ENCODE assay signal across 8 cellular contexts in genomic region chr11:100576044-100577021, GRCh38.
A peak's percentile ranks its signal among the peaks of the same experiment; 100 is the strongest.
DNase-seq lines count a peak whose midpoint lies in the region; ATAC-seq and TF ChIP-seq lines count a peak whose summit lies in the region.

No MANE protein-coding gene starts in this region.

- H3K36me3 Mint-ChIP-seq in activated naive CD8-positive, alpha-beta T cell treated with anti-CD3 and anti-CD28 coated beads, Interleukin-2, amount 50 U/mL, for 24 hours (ENCODE audit: low read depth), result no peaks in the 10 kb centered on the region
- H3K36me3 Mint-ChIP-seq in activated naive CD8-positive, alpha-beta T cell treated with anti-CD3 and anti-CD28 coated beads for 36 hours, result no peaks in the 10 kb centered on the region
- H3K36me3 Mint-ChIP-seq in osteocyte (ENCODE audit: unreplicated experiment), result no peaks in the 10 kb centered on the region
- H3K36me3 Mint-ChIP-seq in CD8-positive, alpha-beta T cell, result no peaks in the 10 kb centered on the region

- H3K4me1 ChIP-seq in HEK293 (ENCODE audit: control insufficient read depth, insufficient read depth, low read length), result no peaks in the 10 kb centered on the region
- no peaks in the 10 kb centered on the region for H3K4me1 ChIP-seq in CD8-positive, alpha-beta T cell (ENCODE audit: insufficient read depth, low read length)

- H3K27ac ChIP-seq in HEK293 (ENCODE audit: extremely low read depth, low read depth, low read length), result no peak overlapping the region
- no peak overlapping the region for H3K27ac ChIP-seq in CD8-positive, alpha-beta T cell (ENCODE audit: low read depth, low read length)

- ATAC-seq in activated naive CD8-positive, alpha-beta T cell treated with anti-CD3 and anti-CD28 coated beads, Interleukin-2, amount 50 U/mL, for 24 hours, result no peak
- ATAC-seq in SK-N-SH treated with all-trans-retinoic acid at 6 μM for 48 hours, result peak; percentile 87
- no peak for ATAC-seq in CD8-positive, alpha-beta T cell

- POLR2A ChIA-PET in HEK293 (lab: Yijun Ruan, JAX), result no interaction called here
- POLR2A ChIA-PET in CD8-positive, alpha-beta T cell (lab: Charles Lee), result no interaction called here

- peak; percentile 3 for DNase-seq in activated naive CD8-positive, alpha-beta T cell treated with anti-CD3 and anti-CD28 coated beads, Interleukin-2, amount 50 U/mL, for 24 hours
- no peak for DNase-seq in activated naive CD8-positive, alpha-beta T cell treated with anti-CD3 and anti-CD28 coated beads for 36 hours
- DNase-seq in MV-4-11 (lab: John Stamatoyannopoulos, UW) (peak; percentile 19), fibroblast of peridontal ligament (ENCODE audit: extremely low read depth) (peak; percentile 83), osteocyte (ENCODE audit: extremely low spot score, unreplicated experiment) (no peak)
- DNase-seq in CD8-positive, alpha-beta T cell, result no peak

- peak; percentile 45; the same call in 1 of the 2 replicates for TF ChIP-seq CTCF in HEK293 (tag by site-specific recombination; IDR thresholded peaks at IDR 0.05)
- TF ChIP-seq CTCF in osteocyte (IDR thresholded peaks at IDR 0.05), result peak; percentile 89
- no peak for TF ChIP-seq CTCF in CD8-positive, alpha-beta T cell (IDR thresholded peaks at IDR 0.05)

- H3K27ac Mint-ChIP-seq in activated naive CD8-positive, alpha-beta T cell treated with anti-CD3 and anti-CD28 coated beads, Interleukin-2, amount 50 U/mL, for 24 hours, result no peak overlapping the region
- no peak overlapping the region for H3K27ac Mint-ChIP-seq in activated naive CD8-positive, alpha-beta T cell treated with anti-CD3 and anti-CD28 coated beads for 36 hours
- H3K27ac Mint-ChIP-seq in osteocyte (ENCODE audit: unreplicated experiment), result no peak overlapping the region
- no peak overlapping the region for H3K27ac Mint-ChIP-seq in CD8-positive, alpha-beta T cell

- no peaks in the 10 kb centered on the region for H3K27me3 ChIP-seq in CD8-positive, alpha-beta T cell (ENCODE audit: insufficient read depth, low read length)

- no peaks in the 10 kb centered on the region for H3K9me3 Mint-ChIP-seq in activated naive CD8-positive, alpha-beta T cell treated with anti-CD3 and anti-CD28 coated beads, Interleukin-2, amount 50 U/mL, for 24 hours
- no peaks in the 10 kb centered on the region for H3K9me3 Mint-ChIP-seq in activated naive CD8-positive, alpha-beta T cell treated with anti-CD3 and anti-CD28 coated beads for 36 hours
- no peaks in the 10 kb centered on the region for H3K9me3 Mint-ChIP-seq in osteocyte (ENCODE audit: unreplicated experiment)
- no peaks in the 10 kb centered on the region for H3K9me3 Mint-ChIP-seq in CD8-positive, alpha-beta T cell

- no peaks in the 10 kb centered on the region for H3K4me1 Mint-ChIP-seq in activated naive CD8-positive, alpha-beta T cell treated with anti-CD3 and anti-CD28 coated beads, Interleukin-2, amount 50 U/mL, for 24 hours
- no peaks in the 10 kb centered on the region for H3K4me1 Mint-ChIP-seq in activated naive CD8-positive, alpha-beta T cell treated with anti-CD3 and anti-CD28 coated beads for 36 hours
- H3K4me1 Mint-ChIP-seq in osteocyte (ENCODE audit: unreplicated experiment), result peaks cover 9% of the 10 kb centered on the region
- no peaks in the 10 kb centered on the region for H3K4me1 Mint-ChIP-seq in CD8-positive, alpha-beta T cell (ENCODE audit: low read depth)

- intact Hi-C loops in CD8-positive, alpha-beta T cell (cut with DNase I, micrococcal nuclease), result loop anchor here (5.0 to 10.0 kb wide), 4 partner anchors 278 to 1428 kb away; no protein-coding TSS in a partner anchor

- H3K36me3 ChIP-seq in HEK293 (ENCODE audit: control insufficient read depth in 2 of 2, insufficient read depth in 1 of 2, low read length in 2 of 2), result no peaks in the 10 kb centered on the region
- no peaks in the 10 kb centered on the region for H3K36me3 ChIP-seq in CD8-positive, alpha-beta T cell (ENCODE audit: insufficient read depth, low read length)

- CTCF ChIA-PET in HEK293 (lab: Yijun Ruan, JAX), result interaction anchor here (0.6 to 3.4 kb wide), 39 partner anchors 9 to 859 kb away, joined by 3 to 36 read pairs (median 5); no protein-coding TSS in a partner anchor
- CTCF ChIA-PET in CD8-positive, alpha-beta T cell (lab: Charles Lee), result no interaction called here

- H3K4me3 Mint-ChIP-seq in activated naive CD8-positive, alpha-beta T cell treated with anti-CD3 and anti-CD28 coated beads, Interleukin-2, amount 50 U/mL, for 24 hours, result no peak overlapping the region
- H3K4me3 Mint-ChIP-seq in activated naive CD8-positive, alpha-beta T cell treated with anti-CD3 and anti-CD28 coated beads for 36 hours, result no peak overlapping the region
- no peak overlapping the region for H3K4me3 Mint-ChIP-seq in osteocyte (ENCODE audit: unreplicated experiment)
- no peak overlapping the region for H3K4me3 Mint-ChIP-seq in CD8-positive, alpha-beta T cell

- H3K4me3 ChIP-seq in HEK293 (ENCODE audit: low read depth, low read length), result no peak overlapping the region
- H3K4me3 ChIP-seq in CD8-positive, alpha-beta T cell (ENCODE audit: low read depth, low read length), result no peak overlapping the region

- H3K27me3 Mint-ChIP-seq in activated naive CD8-positive, alpha-beta T cell treated with anti-CD3 and anti-CD28 coated beads, Interleukin-2, amount 50 U/mL, for 24 hours, result no peaks in the 10 kb centered on the region
- H3K27me3 Mint-ChIP-seq in activated naive CD8-positive, alpha-beta T cell treated with anti-CD3 and anti-CD28 coated beads for 36 hours, result peaks cover 3% of the 10 kb centered on the region
- H3K27me3 Mint-ChIP-seq in osteocyte (ENCODE audit: unreplicated experiment), result peaks cover 5% of the 10 kb centered on the region
- H3K27me3 Mint-ChIP-seq in CD8-positive, alpha-beta T cell (ENCODE audit: low read depth), result peaks cover 5% of the 10 kb centered on the region

- no peaks in the 10 kb centered on the region for H3K9me3 ChIP-seq in HEK293 (ENCODE audit: control insufficient read depth, insufficient read depth, low read depth, low read length)
- H3K9me3 ChIP-seq in CD8-positive, alpha-beta T cell (ENCODE audit: low read length), result no peaks in the 10 kb centered on the region

TF ChIP-seq in HEK293, 187 proteins besides CTCF, POLR2A, EP300 and RAD21 (continues in another document):
- TF ChIP-seq ZFP41 (tag by site-specific recombination; IDR thresholded peaks at IDR 0.05; ENCODE audit: borderline replicate concordance) (no peak), INSM2 (tag by site-specific recombination; IDR thresholded peaks at IDR 0.05) (no peak), ZNF654 (tag by site-specific recombination; IDR thresholded peaks at IDR 0.05; ENCODE audit: low read depth) (peak; percentile 71), ZBTB1 (tag by site-specific recombination; IDR thresholded peaks at IDR 0.05) (no peak), ZNF248 (tag by site-specific recombination; IDR thresholded peaks at IDR 0.05) (no peak), ZNF768 (tag by site-specific recombination; IDR thresholded peaks at IDR 0.05) (no peak), ZNF530 (tag by site-specific recombination; IDR thresholded peaks at IDR 0.05; ENCODE audit: low read depth) (no peak)

TF ChIP-seq in SK-N-SH treated with all-trans-retinoic acid at 6 μM for 48 hours, 23 proteins besides CTCF, POLR2A, EP300 and RAD21:
- no peak for TF ChIP-seq PATZ1 (CRISPR knock-in tag; IDR thresholded peaks at IDR 0.05; ENCODE audit: borderline replicate concordance)
- TF ChIP-seq ESRRG (CRISPR knock-in tag; IDR thresholded peaks at IDR 0.05), result no peak
- no peak for TF ChIP-seq CREB5 (CRISPR knock-in tag; IDR thresholded peaks at IDR 0.05; ENCODE audit: low read depth)

Comparison
In these comparisons a context has a peak if more than half of its experiments do, and no peak if none do; other contexts are left out.
1. DNase-seq: peak in activated naive CD8-positive, alpha-beta T cell treated with anti-CD3 and anti-CD28 coated beads, Interleukin-2, amount 50 U/mL, for 24 hours (single experiment), MV-4-11 (single experiment) and fibroblast of peridontal ligament (single experiment); none in activated naive CD8-positive, alpha-beta T cell treated with anti-CD3 and anti-CD28 coated beads for 36 hours (single experiment), osteocyte (single experiment) and CD8-positive, alpha-beta T cell (0 of 7).